Comparison of ENCODE assay signal across 35 cellular contexts in genomic region chr2:53303012-53303578, GRCh38.
"Had no signal": no experiment of that assay in that cellular context is flagged by ENCODE, and none has a peak within 500 bp of the region (broad histone marks: within the 10 kb centered on the region; RNA-seq: fewer than 3 reads in every experiment).

No MANE protein-coding gene starts in this region.

- H3K27ac ChIP-seq: KMS-11 had no signal

- H3K4me2 ChIP-seq: KMS-11 had no signal

- H3K4me3 ChIP-seq: MG63 had no signal

- H3K36me3 ChIP-seq: MG63 had no signal

- H3K27me3 ChIP-seq: MG63 had no signal

- DNase-seq: Karpas-422, Kasumi-1, KBM-7, KG1, MG63, MM.1S, MV-4-11, NCI-H1048, NCI-H1092, NCI-H1092 treated with DMSO at 0.1 percent for 48 hours, NCI-H1105, NCI-H1105 treated with DMSO at 0.1 percent for 48 hours, NCI-H1417, NCI-H1417 treated with DMSO at 0.1 percent for 48 hours, NCI-H1436 treated with DMSO at 0.1 percent for 48 hours, NCI-H146, NCI-H1694, NCI-H1694 treated with DMSO at 0.1 percent for 48 hours, NCI-H187, NCI-H187 treated with DMSO at 0.1 percent for 48 hours, NCI-H1930, NCI-H2029, NCI-H2029 treated with DMSO at 0.1 percent for 48 hours, NCI-H2081, NCI-H2081 treated with DMSO at 0.1 percent for 48 hours, NCI-H2107, NCI-H2171, NCI-H2171 treated with DMSO at 0.1 percent for 48 hours, NCI-H2227 treated with DMSO at 0.1 percent for 48 hours, NCI-H226, NCI-H345, NCI-H446, NCI-H446 treated with DMSO at 0.1 percent for 48 hours, NCI-H510A had no signal

- H3K9ac ChIP-seq: KMS-11 had no signal

- H3K9me3 ChIP-seq: MG63 had no signal
